ENCODE assay signal across 19 cellular contexts in the genomic region with DNA sequence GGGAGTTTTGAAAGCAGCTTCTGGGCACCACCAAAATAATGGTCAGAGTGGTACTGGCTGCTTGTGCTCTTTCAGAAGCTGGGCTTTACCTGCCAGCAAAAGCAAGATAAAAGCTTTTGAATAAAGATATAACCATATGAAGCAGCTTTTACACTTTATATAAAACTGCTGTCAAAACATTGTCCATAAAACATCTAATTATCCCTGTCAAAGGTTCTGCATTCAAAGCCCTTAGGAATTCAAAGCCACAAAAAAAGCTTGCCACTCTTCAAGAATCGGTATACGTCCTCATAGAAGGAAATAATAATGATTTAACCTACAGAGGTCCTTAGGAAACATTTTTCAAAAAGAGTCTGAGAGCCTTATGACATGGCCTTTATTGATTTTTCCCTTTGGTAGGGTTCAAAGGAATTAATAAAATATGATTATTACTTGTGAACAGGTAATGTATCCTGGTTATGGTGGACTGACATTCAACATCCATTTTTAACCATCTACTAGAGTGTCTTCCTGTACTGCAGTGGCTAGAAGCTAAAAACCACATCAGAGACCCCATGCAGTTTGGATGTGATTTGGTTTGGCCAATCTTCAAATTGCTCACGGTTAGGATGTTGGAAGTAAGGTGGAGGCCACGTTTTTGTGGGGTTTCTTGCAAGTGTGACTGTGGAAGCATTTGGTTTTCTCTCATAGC.
A peak's percentile ranks its signal among the peaks of the same experiment; 100 is the strongest.
DNase-seq lines count a peak whose midpoint lies in the region; ATAC-seq and TF ChIP-seq lines count a peak whose summit lies in the region.
"Had no signal": no experiment of that assay in that cellular context is flagged by ENCODE, and none has a peak within 500 bp of the region (broad histone marks: within the 10 kb centered on the region; RNA-seq: fewer than 3 reads in every experiment).

No MANE protein-coding gene starts in this region.

- H3K9me3 ChIP-seq in BLaER1 treated with 17β-estradiol and CSF1 and Interleukin-3, amounts not matched to agents 10 nM and 100 nM (replicated peaks in 1 of 11), result peaks cover 0 to 4% (median 0%) of the 10 kb centered on the region in 11 experiments; a peak in 1 of 22 replicates
- no peaks in the 10 kb centered on the region for H3K9me3 ChIP-seq in CD4-positive, alpha-beta memory T cell (ENCODE audit: control insufficient read depth in 1 of 2, low read length in 2 of 2)
- H3K9me3 ChIP-seq in Loucy (ENCODE audit: insufficient read depth, low read depth, low read length), result no peaks in the 10 kb centered on the region
- H3K9me3 ChIP-seq in body of pancreas, result no peaks in the 10 kb centered on the region
- H3K9me3 ChIP-seq: MG63, SK-N-SH had no signal

- WGBS in body of pancreas, 2 donors, result 74 to 86% methylated on average over 4 of the region's 4 CpGs

- H3K27ac Mint-ChIP-seq in CD4-positive, alpha-beta memory T cell, result peak overlapping the region in 5 of 7 donors; percentile 4 to 59 (median 45)
- H3K27ac Mint-ChIP-seq in neural crest cell (ENCODE audit: unreplicated experiment), result peak overlapping the region; percentile 84

- no peaks in the 10 kb centered on the region for H4K20me1 ChIP-seq in BLaER1 treated with 17β-estradiol and CSF1 and Interleukin-3, amounts not matched to agents 10 nM and 100 nM
- H4K20me1 ChIP-seq in Loucy (ENCODE audit: insufficient read depth, low read length, poor library complexity, severe bottlenecking), result no peaks in the 10 kb centered on the region

- no peaks in the 10 kb centered on the region for H3K9me2 ChIP-seq in Loucy (replicated peaks; ENCODE audit: low read depth, low read length)
- H3K9me2 ChIP-seq: SK-N-SH had no signal

- H3K27ac ChIP-seq in BLaER1 treated with 17β-estradiol and CSF1 and Interleukin-3, amounts not matched to agents 10 nM and 100 nM, result no peak overlapping the region
- H3K27ac ChIP-seq in CD4-positive, alpha-beta memory T cell (ENCODE audit: low read depth, low read length), result no peak overlapping the region
- no peak overlapping the region for H3K27ac ChIP-seq in body of pancreas

- POLR2A ChIA-PET in CD4-positive, alpha-beta memory T cell (lab: Charles Lee; ENCODE audit: partially characterized antibody), result no interaction called here

- H3K4me2 ChIP-seq in BLaER1 treated with 17β-estradiol and CSF1 and Interleukin-3, amounts not matched to agents 10 nM and 100 nM, result peak overlapping the region in 10 of 11 experiments; percentile 0 to 51 (median 30); a peak in 12 of 22 replicates
- peak overlapping the region; percentile 71 for H3K4me2 ChIP-seq in Loucy (ENCODE audit: low read depth, low read length, poor library complexity, severe bottlenecking)
- H3K4me2 ChIP-seq: SK-N-SH had no signal

- TF ChIP-seq POLR2A in body of pancreas (IDR thresholded peaks at IDR 0.05), result no peak

- H3K36me3 ChIP-seq in BLaER1 treated with 17β-estradiol and CSF1 and Interleukin-3, amounts not matched to agents 10 nM and 100 nM, result no peaks in the 10 kb centered on the region
- no peaks in the 10 kb centered on the region for H3K36me3 ChIP-seq in CD4-positive, alpha-beta memory T cell (ENCODE audit: insufficient read depth, low read length)
- no peaks in the 10 kb centered on the region for H3K36me3 ChIP-seq in Loucy (ENCODE audit: insufficient read depth, low read length)
- no peaks in the 10 kb centered on the region for H3K36me3 ChIP-seq in body of pancreas (replicated peaks in 1 of 2; ENCODE audit: insufficient read depth in 1 of 2, low read depth in 2 of 2)
- H3K36me3 ChIP-seq: MG63 had no signal

- no peaks in the 10 kb centered on the region for H3K27me3 Mint-ChIP-seq in CD4-positive, alpha-beta memory T cell
- no peaks in the 10 kb centered on the region for H3K27me3 Mint-ChIP-seq in neural crest cell (ENCODE audit: low read depth)
- H3K27me3 Mint-ChIP-seq: CD8-positive, alpha-beta memory T cell had no signal

- intact Hi-C loops in CD4-positive, alpha-beta memory T cell (cut with micrococcal nuclease), result no loop called here
- intact Hi-C loops in body of pancreas (cut with DNase I), result no loop called here

- peaks cover 7 to 11% (median 10%) of the 10 kb centered on the region in 10 experiments; a peak in 19 of 20 replicates for H3K4me1 ChIP-seq in BLaER1 treated with 17β-estradiol and CSF1 and Interleukin-3, amounts not matched to agents 10 nM and 100 nM
- H3K4me1 ChIP-seq in CD4-positive, alpha-beta memory T cell (ENCODE audit: insufficient read depth, low read length), result peaks cover 9% of the 10 kb centered on the region
- H3K4me1 ChIP-seq in Loucy (ENCODE audit: insufficient read depth, low read length, poor library complexity, severe bottlenecking) (peaks cover 19% of the 10 kb centered on the region), body of pancreas (no peaks in the 10 kb centered on the region)

- H2AFZ ChIP-seq in Loucy (ENCODE audit: low read length), result peak overlapping the region; percentile 39; the same call in 1 of the 2 replicates

- no peak overlapping the region for H3K4me3 Mint-ChIP-seq in CD4-positive, alpha-beta memory T cell
- H3K4me3 Mint-ChIP-seq in neural crest cell, result no peak overlapping the region
- H3K4me3 Mint-ChIP-seq: CD8-positive, alpha-beta memory T cell had no signal

- no peaks in the 10 kb centered on the region for H3F3A ChIP-seq in Loucy (ENCODE audit: low read depth)

- TF ChIP-seq CTCF in Loucy (conservative IDR thresholded peaks at IDR 0.05; ENCODE audit: low read length) (no peak), neural crest cell (conservative IDR thresholded peaks at IDR 0.05) (no peak), body of pancreas (IDR thresholded peaks at IDR 0.05) (no peak)

- H3K9me3 Mint-ChIP-seq in CD4-positive, alpha-beta memory T cell, result no peaks in the 10 kb centered on the region
- no peaks in the 10 kb centered on the region for H3K9me3 Mint-ChIP-seq in neural crest cell
- H3K9me3 Mint-ChIP-seq: CD8-positive, alpha-beta memory T cell had no signal

- no peak overlapping the region for H3K4me3 ChIP-seq in BLaER1 treated with 17β-estradiol and CSF1 and Interleukin-3, amounts not matched to agents 10 nM and 100 nM
- no peak overlapping the region for H3K4me3 ChIP-seq in CD4-positive, alpha-beta memory T cell (ENCODE audit: low read length in 2 of 2)
- peak overlapping the region; percentile 46 for H3K4me3 ChIP-seq in Loucy (ENCODE audit: low read length, poor library complexity, severe bottlenecking)
- no peak overlapping the region for H3K4me3 ChIP-seq in body of pancreas
- H3K4me3 ChIP-seq: MG63 had no signal

- H3K4me1 Mint-ChIP-seq in CD4-positive, alpha-beta memory T cell, result peaks cover 8 to 17% (median 9%) of the 10 kb centered on the region in 4 donors
- no peaks in the 10 kb centered on the region for H3K4me1 Mint-ChIP-seq in neural crest cell

- DNase-seq in CD4-positive, alpha-beta memory T cell, result no peak
- DNase-seq in neural crest cell (ENCODE audit: low read depth, low spot score) (no peak), iPS-NIHi7 (ENCODE audit: extremely low spot score) (no peak), body of pancreas (no peak)
- DNase-seq: Calu3; CD8-positive, alpha-beta memory T cell; DMS153; MG63; NCI-H1092; NCI-H1436; NCI-H187 treated with DMSO at 0.1 percent for 48 hours; NCI-H226; NCI-H510A treated with DMSO at 0.1 percent for 48 hours; NCI-H748 treated with DMSO at 0.1 percent for 48 hours; SIG-M5; SK-N-SH had no signal

- CTCF ChIA-PET in CD4-positive, alpha-beta memory T cell (lab: Charles Lee; ENCODE audit: partially characterized antibody), result interaction anchor here (1.6 kb wide), 1 partner anchor 10 kb away, joined by 6 read pairs; no protein-coding TSS in a partner anchor

- H3K27me3 ChIP-seq in BLaER1 treated with 17β-estradiol and CSF1 and Interleukin-3, amounts not matched to agents 10 nM and 100 nM, result no peaks in the 10 kb centered on the region
- no peaks in the 10 kb centered on the region for H3K27me3 ChIP-seq in CD4-positive, alpha-beta memory T cell (ENCODE audit: insufficient read depth, low read length)
- no peaks in the 10 kb centered on the region for H3K27me3 ChIP-seq in Loucy (ENCODE audit: insufficient read depth, low read length, poor library complexity, severe bottlenecking)
- H3K27me3 ChIP-seq in body of pancreas, result no peaks in the 10 kb centered on the region
- H3K27me3 ChIP-seq: MG63 had no signal

- H3K79me2 ChIP-seq in Loucy (ENCODE audit: insufficient read depth, low read length), result no peaks in the 10 kb centered on the region

- no peak for ATAC-seq in body of pancreas
- no peak for ATAC-seq in GM19351 (IDR thresholded peaks at IDR 0.05; ENCODE audit: unreplicated experiment)

- no peak overlapping the region for H3K9ac ChIP-seq in BLaER1 treated with 17β-estradiol and CSF1 and Interleukin-3, amounts not matched to agents 10 nM and 100 nM
- peak overlapping the region; percentile 2 for H3K9ac ChIP-seq in Loucy (ENCODE audit: low read depth, low read length, poor library complexity, severe bottlenecking)
- H3K9ac ChIP-seq: SK-N-SH had no signal

- no peaks in the 10 kb centered on the region for H3K36me3 Mint-ChIP-seq in CD4-positive, alpha-beta memory T cell
- H3K36me3 Mint-ChIP-seq in neural crest cell (ENCODE audit: low read depth), result no peaks in the 10 kb centered on the region
- H3K36me3 Mint-ChIP-seq: CD8-positive, alpha-beta memory T cell had no signal
